In genomic region chr10:104255244-104255981, GRCh38 we compare ENCODE assay signal across 1 cellular context.
TF ChIP-seq lines count a peak whose summit lies in the region.

No MANE protein-coding gene starts in this region.

TF ChIP-seq in HepG2, 621 proteins besides CTCF, POLR2A, EP300 and RAD21 (continued from another document and continues in another):
- TF ChIP-seq, protein P1, sequence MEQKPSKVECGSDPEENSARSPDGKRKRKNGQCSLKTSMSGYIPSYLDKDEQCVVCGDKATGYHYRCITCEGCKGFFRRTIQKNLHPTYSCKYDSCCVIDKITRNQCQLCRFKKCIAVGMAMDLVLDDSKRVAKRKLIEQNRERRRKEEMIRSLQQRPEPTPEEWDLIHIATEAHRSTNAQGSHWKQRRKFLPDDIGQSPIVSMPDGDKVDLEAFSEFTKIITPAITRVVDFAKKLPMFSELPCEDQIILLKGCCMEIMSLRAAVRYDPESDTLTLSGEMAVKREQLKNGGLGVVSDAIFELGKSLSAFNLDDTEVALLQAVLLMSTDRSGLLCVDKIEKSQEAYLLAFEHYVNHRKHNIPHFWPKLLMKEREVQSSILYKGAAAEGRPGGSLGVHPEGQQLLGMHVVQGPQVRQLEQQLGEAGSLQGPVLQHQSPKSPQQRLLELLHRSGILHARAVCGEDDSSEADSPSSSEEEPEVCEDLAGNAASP (CRISPR knock-in tag; IDR thresholded peaks at IDR 0.05; ENCODE audit: borderline replicate concordance): no peak
- TF ChIP-seq FOXJ3 (CRISPR knock-in tag; IDR thresholded peaks at IDR 0.05; ENCODE audit: borderline replicate concordance) (no peak), TAF15 (IDR thresholded peaks at IDR 0.05; ENCODE audit: low read depth, low read length, poor library complexity, severe bottlenecking) (no peak), ZNF550 (CRISPR knock-in tag; IDR thresholded peaks at IDR 0.05; ENCODE audit: borderline replicate concordance) (no peak), ZNF7 (CRISPR knock-in tag; IDR thresholded peaks at IDR 0.05) (no peak), ATF7-NPFF (CRISPR knock-in tag; IDR thresholded peaks at IDR 0.05; ENCODE audit: low read depth) (no peak), ZNF883 (CRISPR knock-in tag; IDR thresholded peaks at IDR 0.05; ENCODE audit: not compliant biosample characterization) (no peak), ZFYVE20 (CRISPR knock-in tag; IDR thresholded peaks at IDR 0.05; ENCODE audit: borderline replicate concordance, low read depth) (no peak), ZBTB21 (CRISPR knock-in tag; IDR thresholded peaks at IDR 0.05) (no peak), HNRNPH1 (optimal IDR thresholded peaks at IDR 0.05; ENCODE audit: low read depth, low read length) (no peak), NR2F6 (IDR thresholded peaks at IDR 0.05) (no peak; the same call in 1 of the 2 replicates), NR2F6 (CRISPR knock-in tag; IDR thresholded peaks at IDR 0.05) (0 out of 2 replicates have a peak, but pooled peaks have one; percentile 37), ZBTB4 (CRISPR knock-in tag; IDR thresholded peaks at IDR 0.05; ENCODE audit: borderline replicate concordance) (no peak), ZMAT5 (CRISPR knock-in tag; IDR thresholded peaks at IDR 0.05; ENCODE audit: borderline replicate concordance, low read depth) (no peak), ZBED4 (CRISPR knock-in tag; IDR thresholded peaks at IDR 0.05; ENCODE audit: borderline replicate concordance) (no peak), SALL1 (CRISPR knock-in tag; IDR thresholded peaks at IDR 0.05) (no peak), RXRA (CRISPR knock-in tag; IDR thresholded peaks at IDR 0.05) (no peak), HBP1 (CRISPR knock-in tag; IDR thresholded peaks at IDR 0.05; ENCODE audit: low read depth) (no peak), ZNF362 (CRISPR knock-in tag; IDR thresholded peaks at IDR 0.05; ENCODE audit: borderline replicate concordance) (no peak), ZNF576 (CRISPR knock-in tag; IDR thresholded peaks at IDR 0.05) (no peak), ZNF282 (IDR thresholded peaks at IDR 0.05; ENCODE audit: partially characterized antibody) (no peak), POGZ (CRISPR knock-in tag; IDR thresholded peaks at IDR 0.05) (no peak), ZNF430 (CRISPR knock-in tag; IDR thresholded peaks at IDR 0.05) (no peak), ZNF546 (CRISPR knock-in tag; conservative IDR thresholded peaks at IDR 0.05) (no peak), ZSCAN25 (CRISPR knock-in tag; IDR thresholded peaks at IDR 0.05) (no peak), ZNF549 (CRISPR knock-in tag; IDR thresholded peaks at IDR 0.05) (no peak), CHCHD3 (CRISPR knock-in tag; IDR thresholded peaks at IDR 0.05) (no peak)
- TF ChIP-seq, protein P2, sequence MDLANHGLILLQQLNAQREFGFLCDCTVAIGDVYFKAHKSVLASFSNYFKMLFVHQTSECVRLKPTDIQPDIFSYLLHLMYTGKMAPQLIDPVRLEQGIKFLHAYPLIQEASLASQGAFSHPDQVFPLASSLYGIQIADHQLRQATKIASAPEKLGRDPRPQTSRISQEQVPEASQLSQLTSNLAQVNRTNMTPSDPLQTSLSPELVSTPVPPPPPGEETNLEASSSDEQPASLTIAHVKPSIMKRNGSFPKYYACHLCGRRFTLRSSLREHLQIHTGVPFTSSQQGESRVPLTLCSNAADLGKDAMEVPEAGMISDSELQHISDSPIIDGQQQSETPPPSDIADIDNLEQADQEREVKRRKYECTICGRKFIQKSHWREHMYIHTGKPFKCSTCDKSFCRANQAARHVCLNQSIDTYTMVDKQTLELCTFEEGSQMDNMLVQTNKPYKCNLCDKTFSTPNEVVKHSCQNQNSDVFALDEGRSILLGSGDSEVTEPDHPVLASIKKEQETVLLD (CRISPR knock-in tag; IDR thresholded peaks at IDR 0.05; ENCODE audit: low read depth): no peak
- TF ChIP-seq, protein P3, sequence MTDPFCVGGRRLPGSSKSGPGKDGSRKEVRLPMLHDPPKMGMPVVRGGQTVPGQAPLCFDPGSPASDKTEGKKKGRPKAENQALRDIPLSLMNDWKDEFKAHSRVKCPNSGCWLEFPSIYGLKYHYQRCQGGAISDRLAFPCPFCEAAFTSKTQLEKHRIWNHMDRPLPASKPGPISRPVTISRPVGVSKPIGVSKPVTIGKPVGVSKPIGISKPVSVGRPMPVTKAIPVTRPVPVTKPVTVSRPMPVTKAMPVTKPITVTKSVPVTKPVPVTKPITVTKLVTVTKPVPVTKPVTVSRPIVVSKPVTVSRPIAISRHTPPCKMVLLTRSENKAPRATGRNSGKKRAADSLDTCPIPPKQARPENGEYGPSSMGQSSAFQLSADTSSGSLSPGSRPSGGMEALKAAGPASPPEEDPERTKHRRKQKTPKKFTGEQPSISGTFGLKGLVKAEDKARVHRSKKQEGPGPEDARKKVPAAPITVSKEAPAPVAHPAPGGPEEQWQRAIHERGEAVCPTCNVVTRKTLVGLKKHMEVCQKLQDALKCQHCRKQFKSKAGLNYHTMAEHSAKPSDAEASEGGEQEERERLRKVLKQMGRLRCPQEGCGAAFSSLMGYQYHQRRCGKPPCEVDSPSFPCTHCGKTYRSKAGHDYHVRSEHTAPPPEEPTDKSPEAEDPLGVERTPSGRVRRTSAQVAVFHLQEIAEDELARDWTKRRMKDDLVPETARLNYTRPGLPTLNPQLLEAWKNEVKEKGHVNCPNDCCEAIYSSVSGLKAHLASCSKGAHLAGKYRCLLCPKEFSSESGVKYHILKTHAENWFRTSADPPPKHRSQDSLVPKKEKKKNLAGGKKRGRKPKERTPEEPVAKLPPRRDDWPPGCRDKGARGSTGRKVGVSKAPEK (CRISPR knock-in tag; IDR thresholded peaks at IDR 0.05; ENCODE audit: borderline replicate concordance): no peak
- TF ChIP-seq, protein P4, sequence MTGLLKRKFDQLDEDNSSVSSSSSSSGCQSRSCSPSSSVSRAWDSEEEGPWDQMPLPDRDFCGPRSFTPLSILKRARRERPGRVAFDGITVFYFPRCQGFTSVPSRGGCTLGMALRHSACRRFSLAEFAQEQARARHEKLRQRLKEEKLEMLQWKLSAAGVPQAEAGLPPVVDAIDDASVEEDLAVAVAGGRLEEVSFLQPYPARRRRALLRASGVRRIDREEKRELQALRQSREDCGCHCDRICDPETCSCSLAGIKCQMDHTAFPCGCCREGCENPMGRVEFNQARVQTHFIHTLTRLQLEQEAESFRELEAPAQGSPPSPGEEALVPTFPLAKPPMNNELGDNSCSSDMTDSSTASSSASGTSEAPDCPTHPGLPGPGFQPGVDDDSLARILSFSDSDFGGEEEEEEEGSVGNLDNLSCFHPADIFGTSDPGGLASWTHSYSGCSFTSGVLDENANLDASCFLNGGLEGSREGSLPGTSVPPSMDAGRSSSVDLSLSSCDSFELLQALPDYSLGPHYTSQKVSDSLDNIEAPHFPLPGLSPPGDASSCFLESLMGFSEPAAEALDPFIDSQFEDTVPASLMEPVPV (CRISPR knock-in tag; IDR thresholded peaks at IDR 0.05): 0 out of 2 replicates have a peak, but pooled peaks have one; percentile 5
- TF ChIP-seq, protein P5, sequence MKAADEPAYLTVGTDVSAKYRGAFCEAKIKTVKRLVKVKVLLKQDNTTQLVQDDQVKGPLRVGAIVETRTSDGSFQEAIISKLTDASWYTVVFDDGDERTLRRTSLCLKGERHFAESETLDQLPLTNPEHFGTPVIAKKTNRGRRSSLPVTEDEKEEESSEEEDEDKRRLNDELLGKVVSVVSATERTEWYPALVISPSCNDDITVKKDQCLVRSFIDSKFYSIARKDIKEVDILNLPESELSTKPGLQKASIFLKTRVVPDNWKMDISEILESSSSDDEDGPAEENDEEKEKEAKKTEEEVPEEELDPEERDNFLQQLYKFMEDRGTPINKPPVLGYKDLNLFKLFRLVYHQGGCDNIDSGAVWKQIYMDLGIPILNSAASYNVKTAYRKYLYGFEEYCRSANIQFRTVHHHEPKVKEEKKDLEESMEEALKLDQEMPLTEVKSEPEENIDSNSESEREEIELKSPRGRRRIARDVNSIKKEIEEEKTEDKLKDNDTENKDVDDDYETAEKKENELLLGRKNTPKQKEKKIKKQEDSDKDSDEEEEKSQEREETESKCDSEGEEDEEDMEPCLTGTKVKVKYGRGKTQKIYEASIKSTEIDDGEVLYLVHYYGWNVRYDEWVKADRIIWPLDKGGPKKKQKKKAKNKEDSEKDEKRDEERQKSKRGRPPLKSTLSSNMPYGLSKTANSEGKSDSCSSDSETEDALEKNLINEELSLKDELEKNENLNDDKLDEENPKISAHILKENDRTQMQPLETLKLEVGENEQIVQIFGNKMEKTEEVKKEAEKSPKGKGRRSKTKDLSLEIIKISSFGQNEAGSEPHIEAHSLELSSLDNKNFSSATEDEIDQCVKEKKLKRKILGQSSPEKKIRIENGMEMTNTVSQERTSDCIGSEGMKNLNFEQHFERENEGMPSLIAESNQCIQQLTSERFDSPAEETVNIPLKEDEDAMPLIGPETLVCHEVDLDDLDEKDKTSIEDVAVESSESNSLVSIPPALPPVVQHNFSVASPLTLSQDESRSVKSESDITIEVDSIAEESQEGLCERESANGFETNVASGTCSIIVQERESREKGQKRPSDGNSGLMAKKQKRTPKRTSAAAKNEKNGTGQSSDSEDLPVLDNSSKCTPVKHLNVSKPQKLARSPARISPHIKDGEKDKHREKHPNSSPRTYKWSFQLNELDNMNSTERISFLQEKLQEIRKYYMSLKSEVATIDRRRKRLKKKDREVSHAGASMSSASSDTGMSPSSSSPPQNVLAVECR (CRISPR knock-in tag; IDR thresholded peaks at IDR 0.05; ENCODE audit: borderline replicate concordance): peak; percentile 43; the same call in 1 of the 2 replicates
